1 cellular context compared by ENCODE assay signal in the genomic region with DNA sequence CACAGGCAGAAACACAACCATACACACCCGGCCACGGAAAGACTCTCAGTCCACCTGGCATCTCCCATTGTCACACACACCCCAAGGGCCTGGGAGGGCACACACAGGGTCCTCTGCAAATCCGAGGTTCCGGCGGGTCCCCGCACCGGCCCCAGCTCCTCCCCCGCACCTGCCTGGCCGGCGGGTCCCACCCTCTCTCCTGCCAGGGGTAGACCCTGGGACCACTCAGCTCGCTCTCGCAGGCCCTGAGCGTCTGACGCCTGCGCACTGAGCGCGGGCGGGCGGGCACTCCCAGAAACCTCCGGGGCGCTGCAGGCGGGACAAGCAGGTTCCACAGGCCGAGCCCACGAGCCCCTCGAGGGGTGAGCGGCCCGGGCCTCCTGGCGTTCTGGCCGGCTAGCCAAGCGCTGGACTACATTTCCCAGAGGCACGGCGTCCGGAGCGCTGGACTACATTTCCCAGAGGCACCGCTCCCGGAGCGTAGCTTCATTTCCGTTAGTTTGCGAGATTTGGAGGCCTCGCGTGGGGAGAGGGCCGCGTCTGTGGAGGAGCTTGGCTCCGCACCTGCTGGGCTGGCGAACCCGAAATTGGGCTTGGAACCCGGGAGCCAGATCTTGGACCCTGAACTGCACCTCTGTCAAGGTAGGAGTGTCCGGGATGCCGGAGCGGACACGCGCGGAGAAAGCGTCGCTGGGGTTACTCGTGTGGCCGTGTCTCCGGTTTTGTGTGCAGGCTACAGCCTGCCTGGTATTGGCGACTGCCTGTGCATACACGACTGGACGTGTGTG.
TF ChIP-seq lines count a peak whose summit lies in the region.

A gene (plus strand): TSS at position 505 of the 788 bp plus-strand sequence. CDS start 10,686 bp downstream, outside the sequence.

TF ChIP-seq in HepG2, 621 proteins besides CTCF, POLR2A, EP300 and RAD21 (continued from another document and continues in another):
- TF ChIP-seq, protein P1, sequence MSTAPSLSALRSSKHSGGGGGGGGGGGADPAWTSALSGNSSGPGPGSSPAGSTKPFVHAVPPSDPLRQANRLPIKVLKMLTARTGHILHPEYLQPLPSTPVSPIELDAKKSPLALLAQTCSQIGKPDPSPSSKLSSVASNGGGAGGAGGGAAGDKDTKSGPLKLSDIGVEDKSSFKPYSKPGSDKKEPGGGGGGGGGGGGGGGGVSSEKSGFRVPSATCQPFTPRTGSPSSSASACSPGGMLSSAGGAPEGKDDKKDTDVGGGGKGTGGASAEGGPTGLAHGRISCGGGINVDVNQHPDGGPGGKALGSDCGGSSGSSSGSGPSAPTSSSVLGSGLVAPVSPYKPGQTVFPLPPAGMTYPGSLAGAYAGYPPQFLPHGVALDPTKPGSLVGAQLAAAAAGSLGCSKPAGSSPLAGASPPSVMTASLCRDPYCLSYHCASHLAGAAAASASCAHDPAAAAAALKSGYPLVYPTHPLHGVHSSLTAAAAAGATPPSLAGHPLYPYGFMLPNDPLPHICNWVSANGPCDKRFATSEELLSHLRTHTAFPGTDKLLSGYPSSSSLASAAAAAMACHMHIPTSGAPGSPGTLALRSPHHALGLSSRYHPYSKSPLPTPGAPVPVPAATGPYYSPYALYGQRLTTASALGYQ (CRISPR knock-in tag; IDR thresholded peaks at IDR 0.05): 0 out of 2 replicates have a peak, but pooled peaks have one; percentile 16
- TF ChIP-seq SP1 (IDR thresholded peaks at IDR 0.05) (no peak), SP1 (CRISPR knock-in tag; IDR thresholded peaks at IDR 0.05) (peak; percentile 46; the same call in 1 of the 2 replicates), ZNF652 (CRISPR knock-in tag; IDR thresholded peaks at IDR 0.05; ENCODE audit: borderline replicate concordance, low read depth) (no peak; the same call in 1 of the 2 replicates), MTF1 (CRISPR knock-in tag; IDR thresholded peaks at IDR 0.05) (peak; percentile 64; the same call in 1 of the 2 replicates), KDM1A (CRISPR knock-in tag; IDR thresholded peaks at IDR 0.05) (no peak), NPAS2 (CRISPR knock-in tag; IDR thresholded peaks at IDR 0.05; ENCODE audit: borderline replicate concordance) (0 out of 2 replicates have a peak, but pooled peaks have one; percentile 52), ZNF775 (CRISPR knock-in tag; IDR thresholded peaks at IDR 0.05; ENCODE audit: borderline replicate concordance) (0 out of 2 replicates have a peak, but pooled peaks have one; percentile 69), MYNN (CRISPR knock-in tag; IDR thresholded peaks at IDR 0.05; ENCODE audit: low read depth) (no peak), HIVEP1 (CRISPR knock-in tag; IDR thresholded peaks at IDR 0.05) (peak; percentile 59; the same call in 1 of the 2 replicates), RAD51 (IDR thresholded peaks at IDR 0.05; ENCODE audit: borderline replicate concordance) (no peak), RBAK (CRISPR knock-in tag; IDR thresholded peaks at IDR 0.05) (no peak), ZNF850 (CRISPR knock-in tag; conservative IDR thresholded peaks at IDR 0.05) (no peak), SP2 (CRISPR knock-in tag; IDR thresholded peaks at IDR 0.05) (peak; percentile 63; the same call in 1 of the 2 replicates), HDAC2 (CRISPR knock-in tag; IDR thresholded peaks at IDR 0.05) (peak; percentile 71; the same call in 1 of the 2 replicates), ZSCAN29 (CRISPR knock-in tag; conservative IDR thresholded peaks at IDR 0.05) (peak; percentile 56; the same call in 1 of the 2 replicates), ZNF83 (CRISPR knock-in tag; IDR thresholded peaks at IDR 0.05; ENCODE audit: borderline replicate concordance) (peak; percentile 68; the same call in 1 of the 2 replicates), ZSCAN9 (CRISPR knock-in tag; IDR thresholded peaks at IDR 0.05; ENCODE audit: borderline replicate concordance) (peak; percentile 66; the same call in 1 of the 2 replicates), IRF2 (CRISPR knock-in tag; IDR thresholded peaks at IDR 0.05) (peak; percentile 99), ZNF547 (CRISPR knock-in tag; IDR thresholded peaks at IDR 0.05) (peak; percentile 96), ZNF468 (CRISPR knock-in tag; IDR thresholded peaks at IDR 0.05) (0 out of 2 replicates have a peak, but pooled peaks have one; percentile 64), LCORL (IDR thresholded peaks at IDR 0.05) (no peak), LCORL (CRISPR knock-in tag; IDR thresholded peaks at IDR 0.05) (peak; percentile 98), KAT7 (CRISPR knock-in tag; IDR thresholded peaks at IDR 0.05; ENCODE audit: borderline replicate concordance) (no peak; the same call in none of the 2 replicates)
- TF ChIP-seq, protein P2, sequence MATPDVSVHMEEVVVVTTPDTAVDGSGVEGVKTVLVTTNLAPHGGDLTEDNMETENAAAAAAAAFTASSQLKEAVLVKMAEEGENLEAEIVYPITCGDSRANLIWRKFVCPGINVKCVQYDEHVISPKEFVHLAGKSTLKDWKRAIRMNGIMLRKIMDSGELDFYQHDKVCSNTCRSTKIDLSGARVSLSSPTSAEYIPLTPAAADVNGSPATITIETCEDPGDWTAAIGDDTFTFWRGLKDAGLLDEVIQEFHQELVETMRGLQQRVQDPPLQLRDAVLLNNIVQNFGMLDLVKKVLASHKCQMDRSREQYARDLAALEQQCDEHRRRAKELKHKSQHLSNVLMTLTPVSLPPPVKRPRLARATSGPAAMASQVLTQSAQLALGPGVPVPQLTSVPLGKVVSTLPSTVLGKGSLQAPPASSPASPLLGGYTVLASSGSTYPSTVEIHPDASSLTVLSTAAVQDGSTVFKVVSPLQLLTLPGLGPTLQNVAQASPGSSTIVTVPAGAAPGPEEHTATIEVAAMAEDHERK (CRISPR knock-in tag; IDR thresholded peaks at IDR 0.05; ENCODE audit: low read depth): peak; percentile 80
- TF ChIP-seq, protein P3, sequence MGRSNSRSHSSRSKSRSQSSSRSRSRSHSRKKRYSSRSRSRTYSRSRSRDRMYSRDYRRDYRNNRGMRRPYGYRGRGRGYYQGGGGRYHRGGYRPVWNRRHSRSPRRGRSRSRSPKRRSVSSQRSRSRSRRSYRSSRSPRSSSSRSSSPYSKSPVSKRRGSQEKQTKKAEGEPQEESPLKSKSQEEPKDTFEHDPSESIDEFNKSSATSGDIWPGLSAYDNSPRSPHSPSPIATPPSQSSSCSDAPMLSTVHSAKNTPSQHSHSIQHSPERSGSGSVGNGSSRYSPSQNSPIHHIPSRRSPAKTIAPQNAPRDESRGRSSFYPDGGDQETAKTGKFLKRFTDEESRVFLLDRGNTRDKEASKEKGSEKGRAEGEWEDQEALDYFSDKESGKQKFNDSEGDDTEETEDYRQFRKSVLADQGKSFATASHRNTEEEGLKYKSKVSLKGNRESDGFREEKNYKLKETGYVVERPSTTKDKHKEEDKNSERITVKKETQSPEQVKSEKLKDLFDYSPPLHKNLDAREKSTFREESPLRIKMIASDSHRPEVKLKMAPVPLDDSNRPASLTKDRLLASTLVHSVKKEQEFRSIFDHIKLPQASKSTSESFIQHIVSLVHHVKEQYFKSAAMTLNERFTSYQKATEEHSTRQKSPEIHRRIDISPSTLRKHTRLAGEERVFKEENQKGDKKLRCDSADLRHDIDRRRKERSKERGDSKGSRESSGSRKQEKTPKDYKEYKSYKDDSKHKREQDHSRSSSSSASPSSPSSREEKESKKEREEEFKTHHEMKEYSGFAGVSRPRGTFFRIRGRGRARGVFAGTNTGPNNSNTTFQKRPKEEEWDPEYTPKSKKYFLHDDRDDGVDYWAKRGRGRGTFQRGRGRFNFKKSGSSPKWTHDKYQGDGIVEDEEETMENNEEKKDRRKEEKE (IDR thresholded peaks at IDR 0.05): no peak
- TF ChIP-seq, protein P4, sequence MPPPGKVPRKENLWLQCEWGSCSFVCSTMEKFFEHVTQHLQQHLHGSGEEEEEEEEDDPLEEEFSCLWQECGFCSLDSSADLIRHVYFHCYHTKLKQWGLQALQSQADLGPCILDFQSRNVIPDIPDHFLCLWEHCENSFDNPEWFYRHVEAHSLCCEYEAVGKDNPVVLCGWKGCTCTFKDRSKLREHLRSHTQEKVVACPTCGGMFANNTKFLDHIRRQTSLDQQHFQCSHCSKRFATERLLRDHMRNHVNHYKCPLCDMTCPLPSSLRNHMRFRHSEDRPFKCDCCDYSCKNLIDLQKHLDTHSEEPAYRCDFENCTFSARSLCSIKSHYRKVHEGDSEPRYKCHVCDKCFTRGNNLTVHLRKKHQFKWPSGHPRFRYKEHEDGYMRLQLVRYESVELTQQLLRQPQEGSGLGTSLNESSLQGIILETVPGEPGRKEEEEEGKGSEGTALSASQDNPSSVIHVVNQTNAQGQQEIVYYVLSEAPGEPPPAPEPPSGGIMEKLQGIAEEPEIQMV (CRISPR knock-in tag; IDR thresholded peaks at IDR 0.05; ENCODE audit: low read depth): no peak; the same call in 1 of the 2 replicates
- TF ChIP-seq, protein P5, sequence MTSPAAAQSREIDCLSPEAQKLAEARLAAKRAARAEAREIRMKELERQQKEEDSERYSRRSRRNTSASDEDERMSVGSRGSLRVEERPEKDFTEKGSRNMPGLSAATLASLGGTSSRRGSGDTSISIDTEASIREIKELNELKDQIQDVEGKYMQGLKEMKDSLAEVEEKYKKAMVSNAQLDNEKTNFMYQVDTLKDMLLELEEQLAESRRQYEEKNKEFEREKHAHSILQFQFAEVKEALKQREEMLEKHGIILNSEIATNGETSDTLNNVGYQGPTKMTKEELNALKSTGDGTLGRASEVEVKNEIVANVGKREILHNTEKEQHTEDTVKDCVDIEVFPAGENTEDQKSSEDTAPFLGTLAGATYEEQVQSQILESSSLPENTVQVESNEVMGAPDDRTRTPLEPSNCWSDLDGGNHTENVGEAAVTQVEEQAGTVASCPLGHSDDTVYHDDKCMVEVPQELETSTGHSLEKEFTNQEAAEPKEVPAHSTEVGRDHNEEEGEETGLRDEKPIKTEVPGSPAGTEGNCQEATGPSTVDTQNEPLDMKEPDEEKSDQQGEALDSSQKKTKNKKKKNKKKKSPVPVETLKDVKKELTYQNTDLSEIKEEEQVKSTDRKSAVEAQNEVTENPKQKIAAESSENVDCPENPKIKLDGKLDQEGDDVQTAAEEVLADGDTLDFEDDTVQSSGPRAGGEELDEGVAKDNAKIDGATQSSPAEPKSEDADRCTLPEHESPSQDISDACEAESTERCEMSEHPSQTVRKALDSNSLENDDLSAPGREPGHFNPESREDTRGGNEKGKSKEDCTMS (CRISPR knock-in tag; conservative IDR thresholded peaks at IDR 0.05): no peak
- TF ChIP-seq, protein P6, sequence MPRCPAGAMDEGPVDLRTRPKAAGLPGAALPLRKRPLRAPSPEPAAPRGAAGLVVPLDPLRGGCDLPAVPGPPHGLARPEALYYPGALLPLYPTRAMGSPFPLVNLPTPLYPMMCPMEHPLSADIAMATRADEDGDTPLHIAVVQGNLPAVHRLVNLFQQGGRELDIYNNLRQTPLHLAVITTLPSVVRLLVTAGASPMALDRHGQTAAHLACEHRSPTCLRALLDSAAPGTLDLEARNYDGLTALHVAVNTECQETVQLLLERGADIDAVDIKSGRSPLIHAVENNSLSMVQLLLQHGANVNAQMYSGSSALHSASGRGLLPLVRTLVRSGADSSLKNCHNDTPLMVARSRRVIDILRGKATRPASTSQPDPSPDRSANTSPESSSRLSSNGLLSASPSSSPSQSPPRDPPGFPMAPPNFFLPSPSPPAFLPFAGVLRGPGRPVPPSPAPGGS (CRISPR knock-in tag; IDR thresholded peaks at IDR 0.05): peak; percentile 79; the same call in 1 of the 2 replicates
- TF ChIP-seq, protein P7, sequence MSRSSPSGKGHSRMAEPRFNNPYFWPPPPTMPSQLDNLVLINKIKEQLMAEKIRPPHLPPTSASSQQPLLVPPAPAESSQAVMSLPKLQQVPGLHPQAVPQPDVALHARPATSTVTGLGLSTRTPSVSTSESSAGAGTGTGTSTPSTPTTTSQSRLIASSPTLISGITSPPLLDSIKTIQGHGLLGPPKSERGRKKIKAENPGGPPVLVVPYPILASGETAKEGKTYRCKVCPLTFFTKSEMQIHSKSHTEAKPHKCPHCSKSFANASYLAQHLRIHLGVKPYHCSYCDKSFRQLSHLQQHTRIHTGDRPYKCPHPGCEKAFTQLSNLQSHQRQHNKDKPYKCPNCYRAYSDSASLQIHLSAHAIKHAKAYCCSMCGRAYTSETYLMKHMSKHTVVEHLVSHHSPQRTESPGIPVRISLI (CRISPR knock-in tag; IDR thresholded peaks at IDR 0.05; ENCODE audit: borderline replicate concordance): peak; percentile 47; the same call in 1 of the 2 replicates
- TF ChIP-seq, protein P8, sequence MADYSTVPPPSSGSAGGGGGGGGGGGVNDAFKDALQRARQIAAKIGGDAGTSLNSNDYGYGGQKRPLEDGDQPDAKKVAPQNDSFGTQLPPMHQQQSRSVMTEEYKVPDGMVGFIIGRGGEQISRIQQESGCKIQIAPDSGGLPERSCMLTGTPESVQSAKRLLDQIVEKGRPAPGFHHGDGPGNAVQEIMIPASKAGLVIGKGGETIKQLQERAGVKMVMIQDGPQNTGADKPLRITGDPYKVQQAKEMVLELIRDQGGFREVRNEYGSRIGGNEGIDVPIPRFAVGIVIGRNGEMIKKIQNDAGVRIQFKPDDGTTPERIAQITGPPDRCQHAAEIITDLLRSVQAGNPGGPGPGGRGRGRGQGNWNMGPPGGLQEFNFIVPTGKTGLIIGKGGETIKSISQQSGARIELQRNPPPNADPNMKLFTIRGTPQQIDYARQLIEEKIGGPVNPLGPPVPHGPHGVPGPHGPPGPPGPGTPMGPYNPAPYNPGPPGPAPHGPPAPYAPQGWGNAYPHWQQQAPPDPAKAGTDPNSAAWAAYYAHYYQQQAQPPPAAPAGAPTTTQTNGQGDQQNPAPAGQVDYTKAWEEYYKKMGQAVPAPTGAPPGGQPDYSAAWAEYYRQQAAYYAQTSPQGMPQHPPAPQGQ (CRISPR knock-in tag; IDR thresholded peaks at IDR 0.05; ENCODE audit: borderline replicate concordance): no peak
- TF ChIP-seq, protein P9, sequence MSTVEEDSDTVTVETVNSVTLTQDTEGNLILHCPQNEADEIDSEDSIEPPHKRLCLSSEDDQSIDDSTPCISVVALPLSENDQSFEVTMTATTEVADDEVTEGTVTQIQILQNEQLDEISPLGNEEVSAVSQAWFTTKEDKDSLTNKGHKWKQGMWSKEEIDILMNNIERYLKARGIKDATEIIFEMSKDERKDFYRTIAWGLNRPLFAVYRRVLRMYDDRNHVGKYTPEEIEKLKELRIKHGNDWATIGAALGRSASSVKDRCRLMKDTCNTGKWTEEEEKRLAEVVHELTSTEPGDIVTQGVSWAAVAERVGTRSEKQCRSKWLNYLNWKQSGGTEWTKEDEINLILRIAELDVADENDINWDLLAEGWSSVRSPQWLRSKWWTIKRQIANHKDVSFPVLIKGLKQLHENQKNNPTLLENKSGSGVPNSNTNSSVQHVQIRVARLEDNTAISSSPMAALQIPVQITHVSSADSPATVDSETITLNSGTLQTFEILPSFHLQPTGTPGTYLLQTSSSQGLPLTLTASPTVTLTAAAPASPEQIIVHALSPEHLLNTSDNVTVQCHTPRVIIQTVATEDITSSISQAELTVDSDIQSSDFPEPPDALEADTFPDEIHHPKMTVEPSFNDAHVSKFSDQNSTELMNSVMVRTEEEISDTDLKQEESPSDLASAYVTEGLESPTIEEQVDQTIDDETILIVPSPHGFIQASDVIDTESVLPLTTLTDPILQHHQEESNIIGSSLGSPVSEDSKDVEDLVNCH (CRISPR knock-in tag; IDR thresholded peaks at IDR 0.05): 0 out of 2 replicates have a peak, but pooled peaks have one; percentile 50
- TF ChIP-seq, protein P10, sequence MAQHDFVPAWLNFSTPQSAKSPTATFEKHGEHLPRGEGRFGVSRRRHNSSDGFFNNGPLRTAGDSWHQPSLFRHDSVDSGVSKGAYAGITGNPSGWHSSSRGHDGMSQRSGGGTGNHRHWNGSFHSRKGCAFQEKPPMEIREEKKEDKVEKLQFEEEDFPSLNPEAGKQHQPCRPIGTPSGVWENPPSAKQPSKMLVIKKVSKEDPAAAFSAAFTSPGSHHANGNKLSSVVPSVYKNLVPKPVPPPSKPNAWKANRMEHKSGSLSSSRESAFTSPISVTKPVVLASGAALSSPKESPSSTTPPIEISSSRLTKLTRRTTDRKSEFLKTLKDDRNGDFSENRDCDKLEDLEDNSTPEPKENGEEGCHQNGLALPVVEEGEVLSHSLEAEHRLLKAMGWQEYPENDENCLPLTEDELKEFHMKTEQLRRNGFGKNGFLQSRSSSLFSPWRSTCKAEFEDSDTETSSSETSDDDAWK (CRISPR knock-in tag; IDR thresholded peaks at IDR 0.05): no peak
